ENCODE assay signal across 10 cellular contexts in genomic region chr1:151710187-151710586, GRCh38. TPM values are rescaled to one million over a fixed set of nuclear protein-coding genes. Genes with fewer than 3 reads are reported as not detected.
DNase-seq lines count a peak whose midpoint lies in the region; TF ChIP-seq lines count a peak whose summit lies in the region.
"Had no signal": no experiment of that assay in that cellular context is flagged by ENCODE, and none has a peak within 500 bp of the region (broad histone marks: within the 10 kb centered on the region; RNA-seq: fewer than 3 reads in every experiment).

No MANE protein-coding gene starts in this region.

- H3K9me3 ChIP-seq in tibial nerve, result no peaks in the 10 kb centered on the region

- TF ChIP-seq EP300 in tibial nerve (IDR thresholded peaks at IDR 0.05), result no peak

- peak; percentile 93 for DNase-seq in Ammon's horn (ENCODE audit: low spot score)
- DNase-seq in LHCN-M2 (ENCODE audit: low read depth), result peak; percentile 54
- peak; percentile 36 for DNase-seq in activated T-cell treated with anti-CD3 and anti-CD28 coated beads, Interleukin-2, amount 50 U/mL, for 1 hour
- DNase-seq in iPS-NIHi7 (ENCODE audit: extremely low spot score), result peak; percentile 49
- no peak for DNase-seq in tibial nerve (ENCODE audit: low spot score in 2 of 2)
- no peak for DNase-seq in NCI-H526 (lab: John Stamatoyannopoulos, UW)
- no peak for DNase-seq in GM13976 (ENCODE audit: low spot score)
- DNase-seq in NCI-H510A (lab: John Stamatoyannopoulos, UW), result no peak

- TF ChIP-seq POLR2A in tibial nerve (IDR thresholded peaks at IDR 0.05), result no peak

- WGBS in tibial nerve, 2 donors, result 41 to 51% methylated on average over 7 to 11 of the region's 11 CpGs

- no peak overlapping the region for H3K4me3 ChIP-seq in tibial nerve

- H3K4me1 ChIP-seq in tibial nerve, result no peaks in the 10 kb centered on the region

- no peaks in the 10 kb centered on the region for H3K36me3 ChIP-seq in tibial nerve

- TF ChIP-seq CTCF in tibial nerve (IDR thresholded peaks at IDR 0.05) (no peak), GM13976 (IDR thresholded peaks at IDR 0.05; ENCODE audit: borderline replicate concordance, control extremely low read depth, extremely low read depth, insufficient read depth, missing control alignments) (no peak)

- H3K27me3 ChIP-seq in tibial nerve, result peaks cover 0 to 27% of the 10 kb centered on the region in 2 donors

- in situ Hi-C loops in GM13976 (cut with MboI; ENCODE audit: low sequenced_read_pairs, unreplicated experiment), result no loop called here

- no peak overlapping the region for H3K27ac ChIP-seq in tibial nerve

RNA-seq across cellular contexts. Expression of gene CELF3, which starts 6.4 kb away (rescaled TPM):
- total RNA-seq in LHCN-M2 (2014; rRNA removed) (not detected in 2 replicates), tibial nerve (not detected)
- not detected for polyA plus RNA-seq in LHCN-M2 (2012)
- total RNA-seq: kidney epithelial cell, T-cell had no signal

RNA-seq across cellular contexts. Expression of gene RIIAD1, which starts 11.1 kb away (rescaled TPM):
- total RNA-seq in LHCN-M2 (2014; rRNA removed), result not detected in 2 replicates
- not detected for polyA plus RNA-seq in LHCN-M2 (2012)
- total RNA-seq in tibial nerve, result not detected
- total RNA-seq: kidney epithelial cell, T-cell had no signal

RNA-seq across cellular contexts. Expression of gene MRPL9, which starts 53.1 kb away (rescaled TPM):
- 83.4 and 117 TPM in 2 replicates for total RNA-seq in LHCN-M2 (2014; rRNA removed)
- polyA plus RNA-seq in LHCN-M2 (2012), result 97.8 TPM
- 10 to 100 TPM; 47.1 to 74.1 (median 58.7) TPM for total RNA-seq in tibial nerve

Comparison
In these comparisons a context has a peak if more than half of its experiments do, and no peak if none do; other contexts are left out.
1. DNase-seq: peak in Ammon's horn (single experiment), LHCN-M2 (single experiment), activated T-cell treated with anti-CD3 and anti-CD28 coated beads, Interleukin-2, amount 50 U/mL, for 1 hour (single experiment) and iPS-NIHi7 (single experiment); none in tibial nerve (0 of 2), NCI-H526 (0 of 2), GM13976 (single experiment) and NCI-H510A (single experiment).